8 cellular contexts compared by ENCODE assay signal in genomic region chr20:46752639-46753235, GRCh38. TPM values are rescaled to one million over a fixed set of nuclear protein-coding genes. Genes with fewer than 3 reads are reported as not detected.
A peak's percentile ranks its signal among the peaks of the same experiment; 100 is the strongest.
DNase-seq lines count a peak whose midpoint lies in the region; ATAC-seq and TF ChIP-seq lines count a peak whose summit lies in the region.

No MANE protein-coding gene starts in this region.

- H3K27me3 ChIP-seq in GM23338 (ENCODE audit: insufficient read depth), result no peaks in the 10 kb centered on the region
- peaks cover 6% of the 10 kb centered on the region for H3K27me3 ChIP-seq in endodermal cell (ENCODE audit: control insufficient read depth, insufficient read depth, low read length, poor library complexity, severe bottlenecking)

- H3K9me2 ChIP-seq in GM23338 (ENCODE audit: insufficient read depth), result no peaks in the 10 kb centered on the region

- H3K27ac Mint-ChIP-seq in GM23338, result no peak overlapping the region
- H3K27ac Mint-ChIP-seq in activated CD4-positive, alpha-beta memory T cell treated with anti-CD3 and anti-CD28 coated beads for 36 hours, result no peak overlapping the region
- H3K27ac Mint-ChIP-seq in endodermal cell, result no peak overlapping the region

- H3K27ac ChIP-seq in GM23338 (ENCODE audit: low read depth), result no peak overlapping the region
- H3K27ac ChIP-seq in endodermal cell (ENCODE audit: low read depth, low read length), result no peak overlapping the region

- TF ChIP-seq CTCF in AG09309 (IDR thresholded peaks at IDR 0.05; ENCODE audit: control insufficient read depth, insufficient read depth, low read depth, low read length, missing control alignments) (peak; percentile 71), GM23338 (conservative IDR thresholded peaks at IDR 0.05; ENCODE audit: low read depth in 2 of 2) (peak; percentile 74 to 87), endodermal cell (conservative IDR thresholded peaks at IDR 0.05) (peak; percentile 84)

- H4K20me1 ChIP-seq in GM23338 (replicated peaks; ENCODE audit: insufficient read depth), result no peaks in the 10 kb centered on the region

- peak overlapping the region; percentile 56; the same call in 1 of the 2 replicates for H3K4me2 ChIP-seq in GM23338

- H3K9me3 Mint-ChIP-seq in GM23338 (no peaks in the 10 kb centered on the region), endodermal cell (no peaks in the 10 kb centered on the region)
- H3K9me3 Mint-ChIP-seq in activated CD4-positive, alpha-beta memory T cell treated with anti-CD3 and anti-CD28 coated beads for 36 hours, result no peaks in the 10 kb centered on the region

- H3K4me3 Mint-ChIP-seq in GM23338 (peak overlapping the region; percentile 2; the same call in 1 of the 3 replicates), endodermal cell (no peak overlapping the region)
- no peak overlapping the region for H3K4me3 Mint-ChIP-seq in activated CD4-positive, alpha-beta memory T cell treated with anti-CD3 and anti-CD28 coated beads for 36 hours

- H3K4me1 ChIP-seq in GM23338 (ENCODE audit: insufficient read depth) (no peaks in the 10 kb centered on the region), endodermal cell (ENCODE audit: control insufficient read depth, insufficient read depth, low read length) (no peaks in the 10 kb centered on the region)

- intact Hi-C loops in activated CD4-positive, alpha-beta memory T cell treated with anti-CD3 and anti-CD28 coated beads for 36 hours (cut with micrococcal nuclease), result loop anchor here (10.0 kb wide), 1 partner anchor 272 kb away; no protein-coding TSS in a partner anchor

- no peak overlapping the region for H3K4me3 ChIP-seq in AG09309 (ENCODE audit: control insufficient read depth, low read depth, low read length)
- no peak overlapping the region for H3K4me3 ChIP-seq in GM23338
- H3K4me3 ChIP-seq in endodermal cell (ENCODE audit: low read length), result no peak overlapping the region

- H3F3A ChIP-seq in GM23338 (replicated peaks; ENCODE audit: low read depth), result no peaks in the 10 kb centered on the region

- H3K9me3 ChIP-seq in endodermal cell (ENCODE audit: control insufficient read depth, low read length), result no peaks in the 10 kb centered on the region

- 8 to 36% methylated on average over 8 to 13 of the region's 13 CpGs for WGBS in endodermal cell (ENCODE audit: insufficient coverage in 1 of 2, insufficient read length in 1 of 2), 2 experiments

- no peak overlapping the region for H2AFZ ChIP-seq in GM23338

- DNase-seq in AG09309 (ENCODE audit: low read depth) (no peak), GM23338 (ENCODE audit: low spot score) (peak; percentile 84), NCI-H524 (lab: John Stamatoyannopoulos, UW) (peak; percentile 79 to 81), endodermal cell (peak; percentile 88), mucosa of gallbladder (ENCODE audit: low spot score) (peak; percentile 26), stromal cell of bone marrow (ENCODE audit: low read depth) (peak; percentile 25)
- DNase-seq in activated CD4-positive, alpha-beta memory T cell treated with anti-CD3 and anti-CD28 coated beads for 36 hours, result peak; percentile 67

- H3K36me3 ChIP-seq in GM23338 (ENCODE audit: insufficient read depth) (no peaks in the 10 kb centered on the region), endodermal cell (ENCODE audit: control insufficient read depth, insufficient read depth, low read length) (no peaks in the 10 kb centered on the region)

- no peaks in the 10 kb centered on the region for H3K79me2 ChIP-seq in GM23338 (replicated peaks; ENCODE audit: insufficient read depth)

- no peaks in the 10 kb centered on the region for H3K36me3 Mint-ChIP-seq in GM23338 (ENCODE audit: low read depth)
- no peaks in the 10 kb centered on the region for H3K36me3 Mint-ChIP-seq in activated CD4-positive, alpha-beta memory T cell treated with anti-CD3 and anti-CD28 coated beads for 36 hours
- H3K36me3 Mint-ChIP-seq in endodermal cell (ENCODE audit: low read depth), result no peaks in the 10 kb centered on the region

- ATAC-seq in GM23338, result peak; percentile 73
- no peak for ATAC-seq in GM19452 (IDR thresholded peaks at IDR 0.05; ENCODE audit: unreplicated experiment)

- H3K4me1 Mint-ChIP-seq in GM23338 (peaks cover 2% of the 10 kb centered on the region; the same call in 1 of the 3 replicates), endodermal cell (peaks cover 5% of the 10 kb centered on the region)
- no peaks in the 10 kb centered on the region for H3K4me1 Mint-ChIP-seq in activated CD4-positive, alpha-beta memory T cell treated with anti-CD3 and anti-CD28 coated beads for 36 hours (ENCODE audit: low read depth)

- CTCF ChIA-PET in activated CD4-positive, alpha-beta memory T cell treated with anti-CD3 and anti-CD28 coated beads for 36 hours (lab: Charles Lee), result interaction anchor here (0.5 to 3.1 kb wide), 20 partner anchors 10 to 1868 kb away, joined by 3 to 11 read pairs (median 3); no protein-coding TSS in a partner anchor

- POLR2A ChIA-PET in activated CD4-positive, alpha-beta memory T cell treated with anti-CD3 and anti-CD28 coated beads for 36 hours (lab: Charles Lee), result no interaction called here

- H3K27me3 Mint-ChIP-seq in GM23338 (ENCODE audit: insufficient read depth, low read depth, poor library complexity) (peaks cover 8% of the 10 kb centered on the region), endodermal cell (ENCODE audit: insufficient read depth) (peaks cover 15% of the 10 kb centered on the region)
- peaks cover 25% of the 10 kb centered on the region for H3K27me3 Mint-ChIP-seq in activated CD4-positive, alpha-beta memory T cell treated with anti-CD3 and anti-CD28 coated beads for 36 hours

- H3K9ac ChIP-seq in endodermal cell (ENCODE audit: extremely low read depth, low read length, poor library complexity, severe bottlenecking), result no peak overlapping the region

TF ChIP-seq in GM23338, 12 proteins besides CTCF, POLR2A, EP300 and RAD21:
- no peak for TF ChIP-seq CREB1 (CRISPR knock-in tag; IDR thresholded peaks at IDR 0.05; ENCODE audit: low read depth)
- TF ChIP-seq JUNB (IDR thresholded peaks at IDR 0.05; ENCODE audit: unreplicated experiment), result no peak
- no peak for TF ChIP-seq EZH2 (IDR thresholded peaks at IDR 0.05; ENCODE audit: low read depth, unreplicated experiment)
- no peak for TF ChIP-seq REST (IDR thresholded peaks at IDR 0.05; ENCODE audit: unreplicated experiment)
- TF ChIP-seq POLR2AphosphoS5 (IDR thresholded peaks at IDR 0.05; ENCODE audit: low read depth), result no peak
- no peak for TF ChIP-seq STAT1 (IDR thresholded peaks at IDR 0.05; ENCODE audit: unreplicated experiment)

RNA-seq across cellular contexts. Expression of gene SLC2A10, which starts 43.3 kb away (rescaled TPM):
- 7.9 and 14.6 TPM in 2 replicates for total RNA-seq in GM23338 (2014; rRNA removed; shearing (Covaris generic))
- polyA plus RNA-seq in GM23338 (2016; fragmentation: Nextera tagmentation; extraction: Ambion mirVana), result 4.3 and 4.9 TPM in 2 replicates
- total RNA-seq in activated CD4-positive, alpha-beta memory T cell treated with anti-CD3 and anti-CD28 coated beads for 36 hours, result not detected
- 10 to 100 TPM; 12.4 to 19.6 TPM for total RNA-seq in endodermal cell
- 9.5 TPM for polyA plus RNA-seq in endodermal cell (2013, experiment 1 of 2)
- 9.9 TPM for polyA plus RNA-seq in endodermal cell (2013, experiment 2 of 2)
- total RNA-seq in mucosa of gallbladder, result 21.8 TPM
